1 cellular context compared by ENCODE assay signal in the genomic region with DNA sequence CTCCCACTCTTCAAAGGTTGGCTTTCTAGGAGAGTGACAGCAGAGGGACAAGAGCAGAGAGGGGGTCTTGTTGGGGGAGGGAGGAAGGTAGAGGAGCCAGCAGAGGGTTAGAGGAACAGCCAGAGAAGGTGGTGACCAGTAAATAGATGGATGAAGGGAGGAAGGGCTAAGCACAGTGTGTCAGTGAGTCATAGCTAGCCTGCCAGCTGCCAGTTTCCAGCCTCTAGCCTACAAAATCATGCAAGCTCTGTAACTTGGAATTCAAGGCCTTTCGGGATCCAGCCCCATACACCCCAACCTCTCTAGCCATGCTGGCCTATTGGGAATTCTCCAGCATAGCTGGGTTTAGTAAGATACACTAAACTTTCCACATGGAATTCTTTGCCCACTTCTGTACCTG.
TF ChIP-seq lines count a peak whose summit lies in the region.

No MANE protein-coding gene starts in this region.

TF ChIP-seq in SK-N-SH, 30 proteins besides CTCF, POLR2A, EP300 and RAD21 (continued from another document):
- TF ChIP-seq, protein P1, sequence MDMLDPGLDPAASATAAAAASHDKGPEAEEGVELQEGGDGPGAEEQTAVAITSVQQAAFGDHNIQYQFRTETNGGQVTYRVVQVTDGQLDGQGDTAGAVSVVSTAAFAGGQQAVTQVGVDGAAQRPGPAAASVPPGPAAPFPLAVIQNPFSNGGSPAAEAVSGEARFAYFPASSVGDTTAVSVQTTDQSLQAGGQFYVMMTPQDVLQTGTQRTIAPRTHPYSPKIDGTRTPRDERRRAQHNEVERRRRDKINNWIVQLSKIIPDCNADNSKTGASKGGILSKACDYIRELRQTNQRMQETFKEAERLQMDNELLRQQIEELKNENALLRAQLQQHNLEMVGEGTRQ (IDR thresholded peaks at IDR 0.05; ENCODE audit: borderline replicate concordance, low read depth, low read length) = no peak
- peak; percentile 42; the same call in 1 of the 2 replicates for TF ChIP-seq TCF12 (IDR thresholded peaks at IDR 0.05)
TF ChIP-seq in SK-N-SH: peak in this region for 5.
